8 cellular contexts compared by ENCODE assay signal in genomic region chr5:151685749-151686672, GRCh38. TPM values are rescaled to one million over a fixed set of nuclear protein-coding genes. Genes with fewer than 3 reads are reported as not detected.
DNase-seq lines count a peak whose midpoint lies in the region; TF ChIP-seq lines count a peak whose summit lies in the region.

No MANE protein-coding gene starts in this region.

- H3K27me3 ChIP-seq in liver (ENCODE audit: control insufficient read depth in 4 of 4, insufficient read depth in 4 of 4, low read length in 3 of 4): no peaks in the 10 kb centered on the region
- H3K27me3 ChIP-seq in thymus (ENCODE audit: control insufficient read depth, insufficient read depth): no peaks in the 10 kb centered on the region

- DNase-seq in NCI-H82 (lab: John Stamatoyannopoulos, UW) (peak; percentile 33), NCI-H82 treated with DMSO at 0.1 percent for 48 hours (lab: John Stamatoyannopoulos, UW; ENCODE audit: unreplicated experiment) (no peak), astrocyte of the spinal cord (ENCODE audit: low read depth, low spot score) (no peak), GM13977 (ENCODE audit: low spot score) (no peak), HuH-7 (ENCODE audit: low spot score) (no peak)
- DNase-seq in activated CD4-positive, CD25-positive, alpha-beta regulatory T cell (lab: John Stamatoyannopoulos, UW): no peak

- H3K27ac ChIP-seq in liver (ENCODE audit: low read depth in 1 of 2, low read length in 2 of 2): peak overlapping the region; percentile 74 to 83
- H3K27ac ChIP-seq in thymus (ENCODE audit: low read depth): peak overlapping the region; percentile 56

- TF ChIP-seq CTCF in astrocyte of the spinal cord (IDR thresholded peaks at IDR 0.05; ENCODE audit: low read depth, low read length): no peak
- TF ChIP-seq CTCF in liver (IDR thresholded peaks at IDR 0.05; ENCODE audit: low read depth, low read length, missing input control): no peak
- no peak for TF ChIP-seq CTCF in GM13977 (IDR thresholded peaks at IDR 0.05; ENCODE audit: extremely low read depth, insufficient read depth, missing control alignments)

- no peaks in the 10 kb centered on the region for H3K36me3 ChIP-seq in liver (ENCODE audit: control insufficient read depth in 4 of 4, insufficient read depth in 3 of 4, low read depth in 1 of 4, low read length in 3 of 4)
- no peaks in the 10 kb centered on the region for H3K36me3 ChIP-seq in thymus (ENCODE audit: control insufficient read depth, insufficient read depth)

- H3K4me1 ChIP-seq in liver (ENCODE audit: control insufficient read depth in 4 of 4, insufficient read depth in 4 of 4, low read length in 3 of 4) (no peaks in the 10 kb centered on the region), thymus (ENCODE audit: control insufficient read depth, insufficient read depth, low read length) (no peaks in the 10 kb centered on the region)

- in situ Hi-C loops in astrocyte of the spinal cord (cut with HindIII; ENCODE audit: low sequenced_read_pairs): no loop called here
- in situ Hi-C loops in GM13977 (cut with MboI; ENCODE audit: low pct_unique_long_range_greater_than_20kb, low sequenced_read_pairs, unreplicated experiment): no loop called here

- 45% methylated on average over 10 of the region's 10 CpGs for WGBS in liver
- WGBS in thymus: 80% methylated on average over 10 of the region's 10 CpGs

- peak overlapping the region; percentile 64 for H3K4me3 ChIP-seq in astrocyte of the spinal cord (ENCODE audit: low read depth, low read length)
- peak overlapping the region; percentile 46 to 62 (median 57) for H3K4me3 ChIP-seq in liver (ENCODE audit: low read depth in 1 of 3, low read length in 3 of 3)
- H3K4me3 ChIP-seq in thymus (ENCODE audit: low read length): peak overlapping the region; percentile 24

- H3K9me3 ChIP-seq in liver (ENCODE audit: control insufficient read depth in 4 of 4, low read length in 3 of 4) (no peaks in the 10 kb centered on the region), thymus (ENCODE audit: control insufficient read depth) (no peaks in the 10 kb centered on the region)

- H3K9ac ChIP-seq in liver (ENCODE audit: low read depth in 1 of 2, low read length in 2 of 2): peak overlapping the region; percentile 22 to 67

- TF ChIP-seq RAD21 in liver (IDR thresholded peaks at IDR 0.05): no peak

TF ChIP-seq in liver, 16 proteins besides CTCF, POLR2A, EP300 and RAD21:
- no peak for TF ChIP-seq SP1 (IDR thresholded peaks at IDR 0.05)
- TF ChIP-seq, protein P1, sequence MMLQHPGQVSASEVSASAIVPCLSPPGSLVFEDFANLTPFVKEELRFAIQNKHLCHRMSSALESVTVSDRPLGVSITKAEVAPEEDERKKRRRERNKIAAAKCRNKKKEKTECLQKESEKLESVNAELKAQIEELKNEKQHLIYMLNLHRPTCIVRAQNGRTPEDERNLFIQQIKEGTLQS (IDR thresholded peaks at IDR 0.05): no peak
- no peak for TF ChIP-seq TAF1 (conservative IDR thresholded peaks at IDR 0.05)
- no peak for TF ChIP-seq FOXA2 (IDR thresholded peaks at IDR 0.05)
- TF ChIP-seq FOXA1 (IDR thresholded peaks at IDR 0.05): no peak
- TF ChIP-seq NR2F2 (IDR thresholded peaks at IDR 0.05): no peak
- TF ChIP-seq, protein P2, sequence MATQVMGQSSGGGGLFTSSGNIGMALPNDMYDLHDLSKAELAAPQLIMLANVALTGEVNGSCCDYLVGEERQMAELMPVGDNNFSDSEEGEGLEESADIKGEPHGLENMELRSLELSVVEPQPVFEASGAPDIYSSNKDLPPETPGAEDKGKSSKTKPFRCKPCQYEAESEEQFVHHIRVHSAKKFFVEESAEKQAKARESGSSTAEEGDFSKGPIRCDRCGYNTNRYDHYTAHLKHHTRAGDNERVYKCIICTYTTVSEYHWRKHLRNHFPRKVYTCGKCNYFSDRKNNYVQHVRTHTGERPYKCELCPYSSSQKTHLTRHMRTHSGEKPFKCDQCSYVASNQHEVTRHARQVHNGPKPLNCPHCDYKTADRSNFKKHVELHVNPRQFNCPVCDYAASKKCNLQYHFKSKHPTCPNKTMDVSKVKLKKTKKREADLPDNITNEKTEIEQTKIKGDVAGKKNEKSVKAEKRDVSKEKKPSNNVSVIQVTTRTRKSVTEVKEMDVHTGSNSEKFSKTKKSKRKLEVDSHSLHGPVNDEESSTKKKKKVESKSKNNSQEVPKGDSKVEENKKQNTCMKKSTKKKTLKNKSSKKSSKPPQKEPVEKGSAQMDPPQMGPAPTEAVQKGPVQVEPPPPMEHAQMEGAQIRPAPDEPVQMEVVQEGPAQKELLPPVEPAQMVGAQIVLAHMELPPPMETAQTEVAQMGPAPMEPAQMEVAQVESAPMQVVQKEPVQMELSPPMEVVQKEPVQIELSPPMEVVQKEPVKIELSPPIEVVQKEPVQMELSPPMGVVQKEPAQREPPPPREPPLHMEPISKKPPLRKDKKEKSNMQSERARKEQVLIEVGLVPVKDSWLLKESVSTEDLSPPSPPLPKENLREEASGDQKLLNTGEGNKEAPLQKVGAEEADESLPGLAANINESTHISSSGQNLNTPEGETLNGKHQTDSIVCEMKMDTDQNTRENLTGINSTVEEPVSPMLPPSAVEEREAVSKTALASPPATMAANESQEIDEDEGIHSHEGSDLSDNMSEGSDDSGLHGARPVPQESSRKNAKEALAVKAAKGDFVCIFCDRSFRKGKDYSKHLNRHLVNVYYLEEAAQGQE (IDR thresholded peaks at IDR 0.05): no peak
- TF ChIP-seq, protein P3, sequence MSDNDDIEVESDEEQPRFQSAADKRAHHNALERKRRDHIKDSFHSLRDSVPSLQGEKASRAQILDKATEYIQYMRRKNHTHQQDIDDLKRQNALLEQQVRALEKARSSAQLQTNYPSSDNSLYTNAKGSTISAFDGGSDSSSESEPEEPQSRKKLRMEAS (IDR thresholded peaks at IDR 0.05): no peak
- no peak for TF ChIP-seq HNF4A (conservative IDR thresholded peaks at IDR 0.05)
- no peak for TF ChIP-seq JUND (IDR thresholded peaks at IDR 0.05)
- TF ChIP-seq, protein P4, sequence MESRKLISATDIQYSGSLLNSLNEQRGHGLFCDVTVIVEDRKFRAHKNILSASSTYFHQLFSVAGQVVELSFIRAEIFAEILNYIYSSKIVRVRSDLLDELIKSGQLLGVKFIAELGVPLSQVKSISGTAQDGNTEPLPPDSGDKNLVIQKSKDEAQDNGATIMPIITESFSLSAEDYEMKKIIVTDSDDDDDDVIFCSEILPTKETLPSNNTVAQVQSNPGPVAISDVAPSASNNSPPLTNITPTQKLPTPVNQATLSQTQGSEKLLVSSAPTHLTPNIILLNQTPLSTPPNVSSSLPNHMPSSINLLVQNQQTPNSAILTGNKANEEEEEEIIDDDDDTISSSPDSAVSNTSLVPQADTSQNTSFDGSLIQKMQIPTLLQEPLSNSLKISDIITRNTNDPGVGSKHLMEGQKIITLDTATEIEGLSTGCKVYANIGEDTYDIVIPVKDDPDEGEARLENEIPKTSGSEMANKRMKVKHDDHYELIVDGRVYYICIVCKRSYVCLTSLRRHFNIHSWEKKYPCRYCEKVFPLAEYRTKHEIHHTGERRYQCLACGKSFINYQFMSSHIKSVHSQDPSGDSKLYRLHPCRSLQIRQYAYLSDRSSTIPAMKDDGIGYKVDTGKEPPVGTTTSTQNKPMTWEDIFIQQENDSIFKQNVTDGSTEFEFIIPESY (IDR thresholded peaks at IDR 0.05): no peak
- no peak for TF ChIP-seq GABPA (IDR thresholded peaks at IDR 0.05 in 1 of 2, conservative IDR thresholded peaks at IDR 0.05 in 1 of 2)
- no peak for TF ChIP-seq YY1 (IDR thresholded peaks at IDR 0.05)
- no peak for TF ChIP-seq HNF4G (IDR thresholded peaks at IDR 0.05)
- TF ChIP-seq EGR1 (IDR thresholded peaks at IDR 0.05; ENCODE audit: low read depth in 2 of 2): no peak
- no peak for TF ChIP-seq RXRA (IDR thresholded peaks at IDR 0.05)

RNA-seq across cellular contexts. Expression of gene SPARC, which starts 0.7 kb away (rescaled TPM):
- 100 to 1,000 TPM in 1 of 2 donors, 10 to 100 TPM in 1; 96.6 to 116 TPM for total RNA-seq in liver
- polyA plus RNA-seq in liver (100 to 1,000 TPM; 104 to 269 TPM), thymus (183 TPM)
